In genomic region chr15:42059661-42060476, GRCh38 we compare ENCODE assay signal across 9 cellular contexts. TPM values are rescaled to one million over a fixed set of nuclear protein-coding genes. Genes with fewer than 3 reads are reported as not detected.
DNase-seq lines count a peak whose midpoint lies in the region; ATAC-seq and TF ChIP-seq lines count a peak whose summit lies in the region.
"Had no signal": no experiment of that assay in that cellular context is flagged by ENCODE, and none has a peak within 500 bp of the region (broad histone marks: within the 10 kb centered on the region; RNA-seq: fewer than 3 reads in every experiment).

No MANE protein-coding gene starts in this region.

- no peak overlapping the region for H3K27ac ChIP-seq in CD4-positive, alpha-beta memory T cell (ENCODE audit: low read depth, low read length)
- H3K27ac ChIP-seq in cardiac muscle cell: no peak overlapping the region

- peak overlapping the region in 4 of 7 donors; percentile 15 to 35 (median 21) for H3K27ac Mint-ChIP-seq in CD4-positive, alpha-beta memory T cell

- TF ChIP-seq CTCF in cardiac muscle cell (IDR thresholded peaks at IDR 0.05; ENCODE audit: low read depth, low read length): peak; percentile 93

- no peaks in the 10 kb centered on the region for H3K9me3 Mint-ChIP-seq in CD4-positive, alpha-beta memory T cell

- POLR2A ChIA-PET in CD4-positive, alpha-beta memory T cell (lab: Charles Lee; ENCODE audit: partially characterized antibody): no interaction called here

- peaks cover 2 to 26% (median 8%) of the 10 kb centered on the region in 4 donors for H3K4me1 Mint-ChIP-seq in CD4-positive, alpha-beta memory T cell

- no peaks in the 10 kb centered on the region for H3K9me3 ChIP-seq in CD4-positive, alpha-beta memory T cell (ENCODE audit: control insufficient read depth in 1 of 2, low read length in 2 of 2)
- no peaks in the 10 kb centered on the region for H3K9me3 ChIP-seq in cardiac muscle cell (ENCODE audit: low read depth)

- H3K4me3 ChIP-seq in CD4-positive, alpha-beta memory T cell (ENCODE audit: low read length in 2 of 2): no peak overlapping the region
- H3K4me3 ChIP-seq in cardiac muscle cell: no peak overlapping the region
- H3K4me3 ChIP-seq: skin epidermis had no signal

- H3K27me3 ChIP-seq in CD4-positive, alpha-beta memory T cell (ENCODE audit: insufficient read depth, low read length): no peaks in the 10 kb centered on the region
- no peaks in the 10 kb centered on the region for H3K27me3 ChIP-seq in cardiac muscle cell

- intact Hi-C loops in CD4-positive, alpha-beta memory T cell (cut with micrococcal nuclease): loop anchor here (1.0 to 2.0 kb wide), 4 partner anchors 71 to 503 kb away; no protein-coding TSS in a partner anchor
- intact Hi-C loops in sciatic nerve (cut with DNase I): loop anchor here (2.0 to 10.0 kb wide), 2 partner anchors 69 to 175 kb away; no protein-coding TSS in a partner anchor

- peaks cover 13% of the 10 kb centered on the region for H3K4me1 ChIP-seq in CD4-positive, alpha-beta memory T cell (ENCODE audit: insufficient read depth, low read length)
- H3K4me1 ChIP-seq in cardiac muscle cell (ENCODE audit: low read depth): peaks cover 3% of the 10 kb centered on the region

- H3K36me3 ChIP-seq in CD4-positive, alpha-beta memory T cell (ENCODE audit: insufficient read depth, low read length): no peaks in the 10 kb centered on the region
- no peaks in the 10 kb centered on the region for H3K36me3 ChIP-seq in cardiac muscle cell

- no peaks in the 10 kb centered on the region for H3K36me3 Mint-ChIP-seq in CD4-positive, alpha-beta memory T cell

- CTCF ChIA-PET in CD4-positive, alpha-beta memory T cell (lab: Charles Lee; ENCODE audit: partially characterized antibody): interaction anchor here (1.2 to 2.8 kb wide), 4 partner anchors 10 to 70 kb away, joined by 3 to 21 read pairs (median 3); no protein-coding TSS in a partner anchor

- H3K27me3 Mint-ChIP-seq in CD4-positive, alpha-beta memory T cell: peaks cover 16 to 24% of the 10 kb centered on the region in 2 donors

- peak overlapping the region in 2 of 8 donors; percentile 17 to 21 for H3K4me3 Mint-ChIP-seq in CD4-positive, alpha-beta memory T cell

- peak; percentile 55 to 72 (median 64) for DNase-seq in CD4-positive, alpha-beta memory T cell
- DNase-seq in HT1080 (ENCODE audit: low read depth): peak; percentile 29
- DNase-seq in RPMI7951 (ENCODE audit: low read depth): peak; percentile 43
- peak; percentile 31 to 68 (median 59) for DNase-seq in activated naive CD4-positive, alpha-beta T cell (lab: John Stamatoyannopoulos, UW)
- DNase-seq in cardiac muscle cell (ENCODE audit: low read depth in 1 of 2, low spot score in 1 of 2): peak; percentile 55 to 73
- peak; percentile 77 for DNase-seq in sciatic nerve (ENCODE audit: low spot score)
- no peak for DNase-seq in cerebellar nuclear complex (lab: John Stamatoyannopoulos, UW)

- no peak for ATAC-seq in sciatic nerve
- no peak for ATAC-seq in GM21390 (IDR thresholded peaks at IDR 0.05; ENCODE audit: unreplicated experiment)

RNA-seq across cellular contexts. Expression of gene PLA2G4D, which starts 34.5 kb away (rescaled TPM):
- total RNA-seq in CD4-positive, alpha-beta memory T cell: not detected
- polyA plus RNA-seq in CD4-positive, alpha-beta memory T cell: not detected
- total RNA-seq in HT1080 (2014; rRNA removed; shearing (Covaris generic)): not detected in 2 replicates
- not detected in 2 replicates for polyA plus RNA-seq in HT1080 (2015; cell fraction: cytosol; rRNA removed)
- polyA plus RNA-seq in HT1080 (2015; cell fraction: nucleus; rRNA removed): not detected in 2 replicates
- not detected in 2 replicates for total RNA-seq in RPMI7951 (2014; rRNA removed; shearing (Covaris generic))
- total RNA-seq in cardiac muscle cell (0.03 TPM in 1 of 2 replicates, not detected in the other), sciatic nerve (not detected)
- 0.16 TPM in 1 of 2 replicates, not detected in the other for polyA plus RNA-seq in cardiac muscle cell

RNA-seq across cellular contexts. Expression of gene PLA2G4E, which starts 39.0 kb away (rescaled TPM):
- not detected for total RNA-seq in CD4-positive, alpha-beta memory T cell
- polyA plus RNA-seq in CD4-positive, alpha-beta memory T cell: not detected
- total RNA-seq in HT1080 (2014; rRNA removed; shearing (Covaris generic)): 0.07 TPM in 1 of 2 replicates, not detected in the other
- not detected in 2 replicates for polyA plus RNA-seq in HT1080 (2015; cell fraction: cytosol; rRNA removed)
- polyA plus RNA-seq in HT1080 (2015; cell fraction: nucleus; rRNA removed): not detected in 2 replicates
- not detected in 2 replicates for total RNA-seq in RPMI7951 (2014; rRNA removed; shearing (Covaris generic))
- total RNA-seq in cardiac muscle cell: 0.06 TPM in 1 of 2 replicates, not detected in the other
- polyA plus RNA-seq in cardiac muscle cell: not detected in 2 replicates
- total RNA-seq in sciatic nerve: not detected

Comparison
In these comparisons a context has a peak if more than half of its experiments do, and no peak if none do; other contexts are left out.
1. DNase-seq: peak in CD4-positive, alpha-beta memory T cell (5 of 5), HT1080 (single experiment), RPMI7951 (single experiment), activated naive CD4-positive, alpha-beta T cell (4 of 4), cardiac muscle cell (2 of 2) and sciatic nerve (single experiment); none in cerebellar nuclear complex (0 of 2).